Comparison of ENCODE assay signal across 20 cellular contexts in genomic region chr3:178847170-178847569, GRCh38.
DNase-seq lines count a peak whose midpoint lies in the region; ATAC-seq, FAIRE-seq and TF ChIP-seq lines count a peak whose summit lies in the region.
"Had no signal": no experiment of that assay in that cellular context is flagged by ENCODE, and none has a peak within 500 bp of the region (broad histone marks: within the 10 kb centered on the region; RNA-seq: fewer than 3 reads in every experiment).

No MANE protein-coding gene starts in this region.

- H3K4me3 ChIP-seq in astrocyte (ENCODE audit: insufficient read depth, low read depth, low read length) (no peak overlapping the region), fibroblast of lung (replicated peaks in 1 of 4; ENCODE audit: control extremely low read depth in 1 of 4, insufficient read depth in 1 of 4, low read depth in 3 of 4, low read length in 4 of 4) (no peak overlapping the region), lower lobe of right lung (no peak overlapping the region), thoracic aorta (no peak overlapping the region), MM.1S (ENCODE audit: low read length) (no peak overlapping the region)
- H3K4me3 ChIP-seq: GM23338, neural progenitor cell had no signal

- ATAC-seq in lower lobe of right lung: no peak
- peak; percentile 97 for ATAC-seq in thoracic aorta (ENCODE audit: insufficient number of reproducible peaks, low FRiP score, low read depth)
- ATAC-seq in GM21576 (IDR thresholded peaks at IDR 0.05; ENCODE audit: unreplicated experiment): no peak
- ATAC-seq in activated T-cell treated with anti-CD3 and anti-CD28 coated beads, Interleukin-2, amount 50 U/mL, for 72 hours (replicated peaks in 1 of 2): no peak
- ATAC-seq: esophagus mucosa; GM23338; stimulated activated effector memory CD8-positive, alpha-beta T cell treated with anti-CD3 and anti-CD28 coated beads, Interleukin-12 subunit alpha, Interleukin-12 subunit beta, amount 100 ng/mL, for 72 hours had no signal

- no peaks in the 10 kb centered on the region for H3K9me3 Mint-ChIP-seq in astrocyte (ENCODE audit: unreplicated experiment)
- no peaks in the 10 kb centered on the region for H3K9me3 Mint-ChIP-seq in activated T-cell treated with anti-CD3 and anti-CD28 coated beads, Interleukin-2, amount 50 U/mL, for 72 hours
- H3K9me3 Mint-ChIP-seq: activated naive CD8-positive, alpha-beta T cell treated with anti-CD3 and anti-CD28 coated beads for 36 hours; GM23338; neural progenitor cell had no signal

- DNase-seq in astrocyte (ENCODE audit: low read depth): peak; percentile 16
- peak; percentile 11 to 36 for DNase-seq in fibroblast of lung (ENCODE audit: low read depth in 2 of 2)
- no peak for DNase-seq in lower lobe of right lung
- no peak for DNase-seq in thoracic aorta (ENCODE audit: low spot score)
- DNase-seq in activated T-cell treated with anti-CD3 and anti-CD28 coated beads, Interleukin-2, amount 50 U/mL, for 72 hours: no peak
- no peak for DNase-seq in MM.1S
- DNase-seq: activated naive CD8-positive, alpha-beta T cell treated with anti-CD3 and anti-CD28 coated beads for 36 hours; Calu3; central memory CD4-positive, alpha-beta T cell; effector CD4-positive, alpha-beta T cell; KG1; NCI-H1048; NCI-H510A had no signal

- no peaks in the 10 kb centered on the region for H3K79me2 ChIP-seq in astrocyte (ENCODE audit: insufficient read depth, low read length)
- no peaks in the 10 kb centered on the region for H3K79me2 ChIP-seq in fibroblast of lung (ENCODE audit: control insufficient read depth, insufficient read depth, low read length)
- H3K79me2 ChIP-seq in MM.1S (ENCODE audit: low read length): no peaks in the 10 kb centered on the region

- no peaks in the 10 kb centered on the region for H3K9me2 ChIP-seq in MM.1S (replicated peaks; ENCODE audit: insufficient read depth, low read length)

- peaks cover 1% of the 10 kb centered on the region for H3K4me1 Mint-ChIP-seq in astrocyte (ENCODE audit: low read depth, unreplicated experiment)
- H3K4me1 Mint-ChIP-seq in activated T-cell treated with anti-CD3 and anti-CD28 coated beads, Interleukin-2, amount 50 U/mL, for 72 hours (ENCODE audit: low read depth): no peaks in the 10 kb centered on the region
- H3K4me1 Mint-ChIP-seq: activated naive CD8-positive, alpha-beta T cell treated with anti-CD3 and anti-CD28 coated beads for 36 hours; B cell; stimulated activated effector memory CD8-positive, alpha-beta T cell treated with anti-CD3 and anti-CD28 coated beads, Interleukin-12 subunit alpha, Interleukin-12 subunit beta, amount 100 ng/mL, for 72 hours had no signal

- H3K9me3 ChIP-seq in astrocyte (ENCODE audit: insufficient read depth, low read depth, low read length): no peaks in the 10 kb centered on the region
- no peaks in the 10 kb centered on the region for H3K9me3 ChIP-seq in fibroblast of lung (ENCODE audit: control insufficient read depth, insufficient read depth, low read depth, low read length)
- H3K9me3 ChIP-seq in lower lobe of right lung: no peaks in the 10 kb centered on the region
- no peaks in the 10 kb centered on the region for H3K9me3 ChIP-seq in thoracic aorta
- no peaks in the 10 kb centered on the region for H3K9me3 ChIP-seq in MM.1S (replicated peaks; ENCODE audit: insufficient read depth, low read length)

- intact Hi-C loops in lower lobe of right lung (cut with DNase I): no loop called here

- H3K27ac ChIP-seq in astrocyte (ENCODE audit: low read depth, low read length) (peak overlapping the region; percentile 64), fibroblast of lung (ENCODE audit: insufficient read depth, low read length) (no peak overlapping the region), lower lobe of right lung (peak overlapping the region; percentile 13), thoracic aorta (peak overlapping the region; percentile 61 to 68), MM.1S (ENCODE audit: low read length) (no peak overlapping the region)
- H3K27ac ChIP-seq: neural progenitor cell had no signal

- no peak overlapping the region for H3K9ac ChIP-seq in astrocyte (ENCODE audit: low read length)
- H3K9ac ChIP-seq in fibroblast of lung (ENCODE audit: insufficient read depth, low read length): no peak overlapping the region
- no peak overlapping the region for H3K9ac ChIP-seq in MM.1S (ENCODE audit: low read length)
- H3K9ac ChIP-seq: neural progenitor cell had no signal

- H3K27ac Mint-ChIP-seq in astrocyte (ENCODE audit: unreplicated experiment): no peak overlapping the region
- H3K27ac Mint-ChIP-seq in activated T-cell treated with anti-CD3 and anti-CD28 coated beads, Interleukin-2, amount 50 U/mL, for 72 hours: no peak overlapping the region
- H3K27ac Mint-ChIP-seq: activated naive CD8-positive, alpha-beta T cell treated with anti-CD3 and anti-CD28 coated beads for 36 hours; B cell; GM23338; neural progenitor cell; stimulated activated effector memory CD8-positive, alpha-beta T cell treated with anti-CD3 and anti-CD28 coated beads, Interleukin-12 subunit alpha, Interleukin-12 subunit beta, amount 100 ng/mL, for 72 hours had no signal

- H3K27me3 ChIP-seq in astrocyte (ENCODE audit: insufficient read depth, low read length) (no peaks in the 10 kb centered on the region), fibroblast of lung (ENCODE audit: control insufficient read depth, insufficient read depth, low read length) (no peaks in the 10 kb centered on the region), lower lobe of right lung (ENCODE audit: low read depth) (no peaks in the 10 kb centered on the region), thoracic aorta (replicated peaks; ENCODE audit: insufficient read depth) (no peaks in the 10 kb centered on the region), MM.1S (replicated peaks; ENCODE audit: insufficient read depth, low read length) (no peaks in the 10 kb centered on the region)
- H3K27me3 ChIP-seq: neural progenitor cell had no signal

- H2AFZ ChIP-seq in astrocyte (ENCODE audit: low read depth, low read length) (no peak overlapping the region), fibroblast of lung (ENCODE audit: low read length) (no peak overlapping the region), MM.1S (ENCODE audit: low read length) (no peak overlapping the region)
- H2AFZ ChIP-seq: GM23338, neural progenitor cell had no signal

- peaks cover 13% of the 10 kb centered on the region for H3K4me1 ChIP-seq in astrocyte (ENCODE audit: insufficient read depth, low read length)
- no peaks in the 10 kb centered on the region for H3K4me1 ChIP-seq in fibroblast of lung (ENCODE audit: control insufficient read depth, extremely low read depth, insufficient read depth, low read length)
- no peaks in the 10 kb centered on the region for H3K4me1 ChIP-seq in lower lobe of right lung
- H3K4me1 ChIP-seq in thoracic aorta (ENCODE audit: control insufficient read depth in 1 of 2, low read depth in 2 of 2): peaks cover 17 to 47% of the 10 kb centered on the region in 2 donors
- no peaks in the 10 kb centered on the region for H3K4me1 ChIP-seq in MM.1S (ENCODE audit: low read length)
- H3K4me1 ChIP-seq: neural progenitor cell had no signal

- TF ChIP-seq CTCF in astrocyte (IDR thresholded peaks at IDR 0.05; ENCODE audit: insufficient read depth, low read depth, low read length): no peak
- no peak for TF ChIP-seq CTCF in fibroblast of lung (conservative IDR thresholded peaks at IDR 0.05 in 1 of 2, IDR thresholded peaks at IDR 0.05 in 1 of 2; ENCODE audit: low read depth in 1 of 2, low read length in 2 of 2)
- no peak for TF ChIP-seq CTCF in lower lobe of right lung (IDR thresholded peaks at IDR 0.05)
- no peak for TF ChIP-seq CTCF in thoracic aorta (IDR thresholded peaks at IDR 0.05)
- TF ChIP-seq CTCF in MM.1S (IDR thresholded peaks at IDR 0.05; ENCODE audit: low read length): no peak

- FAIRE-seq in astrocyte (lab: Jason Lieb, UNC): no peak
- FAIRE-seq: keratinocyte had no signal

- H4K20me1 ChIP-seq in astrocyte (ENCODE audit: insufficient read depth, low read length) (no peaks in the 10 kb centered on the region), fibroblast of lung (ENCODE audit: control insufficient read depth, extremely low read depth, insufficient read depth, low read length) (no peaks in the 10 kb centered on the region), MM.1S (ENCODE audit: insufficient read depth, low read length) (no peaks in the 10 kb centered on the region)

- H3K36me3 ChIP-seq in astrocyte (ENCODE audit: insufficient read depth, low read length) (no peaks in the 10 kb centered on the region), fibroblast of lung (ENCODE audit: control insufficient read depth, insufficient read depth, low read length) (no peaks in the 10 kb centered on the region), lower lobe of right lung (no peaks in the 10 kb centered on the region), thoracic aorta (no peaks in the 10 kb centered on the region), MM.1S (replicated peaks; ENCODE audit: insufficient read depth, low read length) (no peaks in the 10 kb centered on the region)
- H3K36me3 ChIP-seq: neural progenitor cell had no signal

- no peaks in the 10 kb centered on the region for H3F3A ChIP-seq in MM.1S (ENCODE audit: insufficient read depth, low read length)

- H3K27me3 Mint-ChIP-seq in astrocyte (ENCODE audit: low read depth, unreplicated experiment): no peaks in the 10 kb centered on the region
- no peaks in the 10 kb centered on the region for H3K27me3 Mint-ChIP-seq in activated T-cell treated with anti-CD3 and anti-CD28 coated beads, Interleukin-2, amount 50 U/mL, for 72 hours (ENCODE audit: low read depth)
- H3K27me3 Mint-ChIP-seq: activated naive CD8-positive, alpha-beta T cell treated with anti-CD3 and anti-CD28 coated beads for 36 hours; B cell had no signal

- H3K36me3 Mint-ChIP-seq in astrocyte (ENCODE audit: low read depth, unreplicated experiment): no peaks in the 10 kb centered on the region
- H3K36me3 Mint-ChIP-seq in activated T-cell treated with anti-CD3 and anti-CD28 coated beads, Interleukin-2, amount 50 U/mL, for 72 hours (ENCODE audit: insufficient read depth in 2 of 2): no peaks in the 10 kb centered on the region
- H3K36me3 Mint-ChIP-seq: activated naive CD8-positive, alpha-beta T cell treated with anti-CD3 and anti-CD28 coated beads for 36 hours; neural progenitor cell; stimulated activated effector memory CD8-positive, alpha-beta T cell treated with anti-CD3 and anti-CD28 coated beads, Interleukin-12 subunit alpha, Interleukin-12 subunit beta, amount 100 ng/mL, for 72 hours had no signal

- H3K4me3 Mint-ChIP-seq in astrocyte (ENCODE audit: unreplicated experiment): no peak overlapping the region
- no peak overlapping the region for H3K4me3 Mint-ChIP-seq in activated T-cell treated with anti-CD3 and anti-CD28 coated beads, Interleukin-2, amount 50 U/mL, for 72 hours
- H3K4me3 Mint-ChIP-seq: activated naive CD8-positive, alpha-beta T cell treated with anti-CD3 and anti-CD28 coated beads for 36 hours; B cell; GM23338; neural progenitor cell; stimulated activated effector memory CD8-positive, alpha-beta T cell treated with anti-CD3 and anti-CD28 coated beads, Interleukin-12 subunit alpha, Interleukin-12 subunit beta, amount 100 ng/mL, for 72 hours had no signal

- peak overlapping the region; percentile 1 for H3K4me2 ChIP-seq in astrocyte (ENCODE audit: low read length)
- H3K4me2 ChIP-seq in fibroblast of lung (ENCODE audit: extremely low read depth, insufficient read depth, low read length): no peak overlapping the region
- H3K4me2 ChIP-seq in MM.1S (ENCODE audit: low read depth, low read length): no peak overlapping the region
- H3K4me2 ChIP-seq: GM23338, neural progenitor cell had no signal

Comparison
In these comparisons a context has a peak if more than half of its experiments do, and no peak if none do; other contexts are left out.
1. DNase-seq: peak in astrocyte (single experiment) and fibroblast of lung (2 of 2); none in lower lobe of right lung (single experiment), thoracic aorta (single experiment), activated T-cell treated with anti-CD3 and anti-CD28 coated beads, Interleukin-2, amount 50 U/mL, for 72 hours (0 of 2) and MM.1S (single experiment).
2. H3K27ac ChIP-seq: peak in astrocyte (single experiment), lower lobe of right lung (single experiment) and thoracic aorta (2 of 2); none in fibroblast of lung (single experiment) and MM.1S (single experiment).